Comparison of ENCODE assay signal across 8 cellular contexts in the genomic region with DNA sequence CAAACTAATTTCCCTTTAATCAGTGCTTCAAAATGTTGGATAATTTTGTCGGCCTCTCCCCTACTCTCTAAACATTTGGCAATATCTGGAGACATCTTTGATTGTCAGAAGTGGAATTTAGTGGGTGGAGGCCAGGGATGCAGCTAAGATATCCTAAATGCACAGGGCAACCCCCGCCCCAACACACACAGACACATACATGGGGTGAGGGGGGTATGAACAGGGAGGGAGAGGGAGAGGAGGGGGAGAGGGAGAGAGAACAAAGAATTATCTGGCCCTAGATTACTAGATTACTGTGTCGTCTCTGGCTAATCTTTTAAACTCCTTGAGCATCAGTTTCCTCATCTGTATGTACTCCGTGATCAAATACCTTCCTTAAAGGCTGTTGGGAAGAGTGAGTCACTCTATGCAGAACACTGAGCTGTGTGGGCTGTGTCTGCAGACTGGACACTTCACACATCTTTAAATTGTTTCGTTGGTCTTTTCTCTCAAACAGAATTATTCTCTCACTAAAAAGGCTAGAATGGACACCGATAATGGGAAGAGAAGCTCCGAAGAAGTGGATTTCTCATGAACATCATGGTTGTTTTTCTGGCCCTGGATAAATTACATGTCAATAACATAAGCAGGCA. TPM values are rescaled to one million over a fixed set of nuclear protein-coding genes. Genes with fewer than 3 reads are reported as not detected.
DNase-seq lines count a peak whose midpoint lies in the region; ATAC-seq, FAIRE-seq and TF ChIP-seq lines count a peak whose summit lies in the region.

No MANE protein-coding gene starts in this region.

- H3K27me3 ChIP-seq in transverse colon, result no peaks in the 10 kb centered on the region

- peak overlapping the region; percentile 97 for H3K27ac Mint-ChIP-seq in activated T-cell treated with anti-CD3 and anti-CD28 coated beads, Interleukin-2, amount 50 U/mL, for 72 hours

- H3K4me3 ChIP-seq in kidney (ENCODE audit: low read length in 2 of 2), result peak overlapping the region; percentile 82 to 85
- peak overlapping the region in 2 of 4 donors; percentile 78 to 92 for H3K4me3 ChIP-seq in transverse colon

- peak overlapping the region in 1 of 2 donors; percentile 91 for H3K9ac ChIP-seq in kidney (ENCODE audit: low read length in 2 of 2)

- TF ChIP-seq EP300 in transverse colon (IDR thresholded peaks at IDR 0.05; ENCODE audit: low read depth), result no peak

- peak overlapping the region; percentile 98 for H3K4me3 Mint-ChIP-seq in activated T-cell treated with anti-CD3 and anti-CD28 coated beads, Interleukin-2, amount 50 U/mL, for 72 hours

- FAIRE-seq in kidney (lab: Jason Lieb, UNC), result no peak

- H3K36me3 Mint-ChIP-seq in activated T-cell treated with anti-CD3 and anti-CD28 coated beads, Interleukin-2, amount 50 U/mL, for 72 hours (ENCODE audit: insufficient read depth in 2 of 2), result peaks cover 3 to 12% of the 10 kb centered on the region in 2 donors

- H3K27me3 Mint-ChIP-seq in activated T-cell treated with anti-CD3 and anti-CD28 coated beads, Interleukin-2, amount 50 U/mL, for 72 hours (ENCODE audit: low read depth), result no peaks in the 10 kb centered on the region

- TF ChIP-seq CTCF in kidney (IDR thresholded peaks at IDR 0.05; ENCODE audit: borderline replicate concordance, extremely low read depth, insufficient read depth), result no peak
- no peak for TF ChIP-seq CTCF in transverse colon (IDR thresholded peaks at IDR 0.05)

- no peak overlapping the region for H3K27ac ChIP-seq in kidney (ENCODE audit: low read depth in 2 of 2, low read length in 2 of 2)
- peak overlapping the region; percentile 92 to 95 (median 94) for H3K27ac ChIP-seq in transverse colon

- H3K4me1 Mint-ChIP-seq in activated T-cell treated with anti-CD3 and anti-CD28 coated beads, Interleukin-2, amount 50 U/mL, for 72 hours (ENCODE audit: low read depth), result peaks cover 84% of the 10 kb centered on the region

- 68 to 80% methylated on average over 7 of the region's 7 CpGs for WGBS in transverse colon (ENCODE audit: low coverage in 1 of 2), 2 donors

- H3K4me1 ChIP-seq in kidney (ENCODE audit: control insufficient read depth in 1 of 2, insufficient read depth in 1 of 2, low read depth in 1 of 2, low read length in 2 of 2) (peaks cover 0 to 12% of the 10 kb centered on the region in 2 donors), transverse colon (peaks cover 11 to 63% (median 34%) of the 10 kb centered on the region in 4 donors)

- in situ Hi-C loops in transverse colon (cut with MboI; ENCODE audit: low pct_ligation_motif_present in 1 of 4, low pct_unique_long_range_greater_than_20kb in 1 of 4, low sequenced_read_pairs in 3 of 4), result no loop called here

- TF ChIP-seq POLR2A in transverse colon (IDR thresholded peaks at IDR 0.05), result no peak

- H3K9me3 ChIP-seq in kidney (ENCODE audit: control insufficient read depth in 1 of 2, low read length in 2 of 2) (no peaks in the 10 kb centered on the region), transverse colon (no peaks in the 10 kb centered on the region)

- H3K36me3 ChIP-seq in kidney (ENCODE audit: control insufficient read depth in 1 of 2, insufficient read depth in 2 of 2, low read length in 2 of 2), result no peaks in the 10 kb centered on the region
- no peaks in the 10 kb centered on the region for H3K36me3 ChIP-seq in transverse colon

- intact Hi-C loops in kidney (cut with DNase I) (no loop called here), transverse colon (cut with DNase I; ENCODE audit: low total_unique reads) (no loop called here)

- no peak for ATAC-seq in activated T-cell treated with anti-CD3 and anti-CD28 coated beads, Interleukin-2, amount 50 U/mL, for 72 hours (replicated peaks in 1 of 2)

- no peak for DNase-seq in activated T-cell treated with anti-CD3 and anti-CD28 coated beads, Interleukin-2, amount 50 U/mL, for 72 hours
- no peak for DNase-seq in activated T-cell treated with anti-CD3 and anti-CD28 coated beads, Interleukin-2, amount 50 U/mL, for 1 hour
- DNase-seq in amniotic stem cell (lab: John Stamatoyannopoulos, UW) (peak; percentile 25), kidney (no peak), transverse colon (no peak), SHP77 treated with DMSO at 0.1 percent for 48 hours (lab: John Stamatoyannopoulos, UW) (no peak), NCI-H1436 treated with DMSO at 0.1 percent for 48 hours (lab: John Stamatoyannopoulos, UW) (no peak), Ammon's horn (ENCODE audit: low spot score) (no peak)

- H3K9me3 Mint-ChIP-seq in activated T-cell treated with anti-CD3 and anti-CD28 coated beads, Interleukin-2, amount 50 U/mL, for 72 hours, result no peaks in the 10 kb centered on the region

RNA-seq across cellular contexts. Expression of a gene that starts 2.9 kb away (rescaled TPM):
- total RNA-seq in activated T-cell treated with anti-CD3 and anti-CD28 coated beads, Interleukin-2, amount 50 U/mL, for 72 hours, result 10 to 100 TPM; 30.9 to 50.8 TPM
- total RNA-seq in kidney, result 75.8 TPM
- 30.1 TPM for polyA plus RNA-seq in kidney (ENCODE audit: insufficient read depth, low read depth, low replicate concordance)
- 100 to 1,000 TPM in 1 of 4 donors, 10 to 100 TPM in 3; 22.7 to 100 (median 54.6) TPM for total RNA-seq in transverse colon

RNA-seq across cellular contexts. Expression of a gene that starts 52.9 kb away (rescaled TPM):
- total RNA-seq in activated T-cell treated with anti-CD3 and anti-CD28 coated beads, Interleukin-2, amount 50 U/mL, for 72 hours, result 10 to 100 TPM; 57.4 to 59.3 TPM
- total RNA-seq in kidney (45.7 TPM), transverse colon (10 to 100 TPM; 36.8 to 48.4 (median 37.6) TPM)
- polyA plus RNA-seq in kidney (ENCODE audit: insufficient read depth, low read depth, low replicate concordance), result 28.4 TPM

Comparison
In these comparisons a context has a peak if more than half of its experiments do, and no peak if none do; other contexts are left out.
1. H3K27ac ChIP-seq: peak in transverse colon (4 of 4); none in kidney (0 of 2).